Comparison of ENCODE assay signal across 8 cellular contexts in genomic region chr12:53791735-53792326, GRCh38. TPM values are rescaled to one million over a fixed set of nuclear protein-coding genes. Genes with fewer than 3 reads are reported as not detected.
A peak's percentile ranks its signal among the peaks of the same experiment; 100 is the strongest.
DNase-seq lines count a peak whose midpoint lies in the region; ATAC-seq and TF ChIP-seq lines count a peak whose summit lies in the region.
"Had no signal": no experiment of that assay in that cellular context is flagged by ENCODE, and none has a peak within 500 bp of the region (broad histone marks: within the 10 kb centered on the region; RNA-seq: fewer than 3 reads in every experiment).

No MANE protein-coding gene starts in this region.

- BruUV-seq in Panc1 (replicated peaks; lab: Mats Ljungman, UMichigan), result no TSS peak

- H3K9me3 ChIP-seq in Panc1 (ENCODE audit: control insufficient read depth, insufficient read depth, low read depth, low read length) (no peaks in the 10 kb centered on the region), breast epithelium (no peaks in the 10 kb centered on the region)
- H3K9me3 ChIP-seq: neutrophil had no signal

- TF ChIP-seq CTCF in GM12865 (IDR thresholded peaks at IDR 0.05; ENCODE audit: insufficient read depth, low read depth, low read length, missing control alignments) (peak; percentile 49), Panc1 (IDR thresholded peaks at IDR 0.05) (peak; percentile 77), breast epithelium (IDR thresholded peaks at IDR 0.05) (peak in 2 of 3 donors; percentile 15 to 22)

- H3K27ac ChIP-seq in Panc1 (ENCODE audit: low read length) (peak overlapping the region; percentile 64), breast epithelium (no peak overlapping the region)
- H3K27ac ChIP-seq: neutrophil had no signal

- CTCF ChIA-PET in Panc1 (lab: Charles Lee), result interaction anchor here (0.7 kb wide), 1 partner anchor 13 kb away, joined by 3 read pairs; no protein-coding TSS in a partner anchor

- peaks cover 19% of the 10 kb centered on the region for H3K4me1 ChIP-seq in Panc1 (ENCODE audit: control insufficient read depth, insufficient read depth, low read length)
- no peaks in the 10 kb centered on the region for H3K4me1 ChIP-seq in breast epithelium

- H3K4me3 ChIP-seq in GM12865 (ENCODE audit: low read depth, low read length) (no peak overlapping the region), Panc1 (ENCODE audit: low read depth in 2 of 2, low read length in 2 of 2) (no peak overlapping the region), breast epithelium (no peak overlapping the region)

- POLR2A ChIA-PET in Panc1 (lab: Charles Lee), result interaction anchor here (0.5 kb wide), 1 partner anchor 170 kb away, joined by 3 read pairs; no protein-coding TSS in a partner anchor

- ATAC-seq in Panc1, result no peak; the same call in 1 of the 2 replicates

- intact Hi-C loops in Panc1 (cut with micrococcal nuclease; ENCODE audit: unreplicated experiment), result no loop called here
- intact Hi-C loops in breast epithelium (cut with DNase I; ENCODE audit: low total_unique reads), result no loop called here

- in situ Hi-C loops in Panc1 (cut with HindIII; ENCODE audit: low pct_unique_long_range_greater_than_20kb, low sequenced_read_pairs), result no loop called here

- DNase-seq in GM12865 (ENCODE audit: low read depth) (peak; percentile 33), Panc1 (ENCODE audit: low read depth, low spot score) (no peak), breast epithelium (ENCODE audit: low spot score in 2 of 2) (no peak), renal cortical epithelial cell (ENCODE audit: low read depth) (peak; percentile 7), NCI-H1694 treated with DMSO at 0.1 percent for 48 hours (lab: John Stamatoyannopoulos, UW) (no peak), KG1 (lab: John Stamatoyannopoulos, UW) (no peak), UCSD-AML1 (lab: John Stamatoyannopoulos, UW; ENCODE audit: unreplicated experiment) (no peak)

- H3K27me3 ChIP-seq in Panc1 (ENCODE audit: control insufficient read depth, insufficient read depth, low read length) (no peaks in the 10 kb centered on the region), breast epithelium (no peaks in the 10 kb centered on the region)

- H3K36me3 ChIP-seq in Panc1 (ENCODE audit: control insufficient read depth, insufficient read depth, low read length), result no peaks in the 10 kb centered on the region
- H3K36me3 ChIP-seq in breast epithelium, result no peaks in the 10 kb centered on the region
- H3K36me3 ChIP-seq: neutrophil had no signal

- no peak for TF ChIP-seq POLR2A in breast epithelium (IDR thresholded peaks at IDR 0.05)

RNA-seq across cellular contexts. Expression of gene CISTR, which starts 40.1 kb away (rescaled TPM):
- total RNA-seq in Panc1 (2021; ENCODE audit: unreplicated experiment), result not detected
- polyA plus RNA-seq in Panc1 (2012; ENCODE audit: insufficient read length), result not detected
- not detected for total RNA-seq in breast epithelium
- total RNA-seq in renal cortical epithelial cell, result not detected in 2 replicates

Comparison
In these comparisons a context has a peak if more than half of its experiments do, and no peak if none do; other contexts are left out.
1. DNase-seq: peak in GM12865 (single experiment) and renal cortical epithelial cell (single experiment); none in Panc1 (single experiment), breast epithelium (0 of 2), NCI-H1694 treated with DMSO at 0.1 percent for 48 hours (single experiment), KG1 (single experiment) and UCSD-AML1 (single experiment).
2. CTCF ChIP-seq: peak in every context shown above with its lines; median percentile 77 in Panc1; 49 in GM12865; 18 in breast epithelium.